9 cellular contexts compared by ENCODE assay signal in genomic region chr3:84547971-84548970, GRCh38.
DNase-seq lines count a peak whose midpoint lies in the region; ATAC-seq and TF ChIP-seq lines count a peak whose summit lies in the region.
"Had no signal": no experiment of that assay in that cellular context is flagged by ENCODE, and none has a peak within 500 bp of the region (broad histone marks: within the 10 kb centered on the region; RNA-seq: fewer than 3 reads in every experiment).

No MANE protein-coding gene starts in this region.

- H3K9me3 ChIP-seq in Panc1 (ENCODE audit: control insufficient read depth, insufficient read depth, low read depth, low read length): no peaks in the 10 kb centered on the region
- H3K9me3 ChIP-seq: SJSA1 had no signal

- no peaks in the 10 kb centered on the region for H3K36me3 ChIP-seq in Panc1 (ENCODE audit: control insufficient read depth, insufficient read depth, low read length)
- H3K36me3 ChIP-seq: SJSA1 had no signal

- no peak overlapping the region for H3K27ac Mint-ChIP-seq in immature natural killer cell

- no peaks in the 10 kb centered on the region for H3K36me3 Mint-ChIP-seq in immature natural killer cell

- peak; percentile 83 for ATAC-seq in GM21381 (IDR thresholded peaks at IDR 0.05; ENCODE audit: unreplicated experiment)
- ATAC-seq in HG03565 (IDR thresholded peaks at IDR 0.05; ENCODE audit: unreplicated experiment): peak; percentile 97
- peak; percentile 92 for ATAC-seq in Panc1

- CTCF ChIA-PET in Panc1 (lab: Charles Lee): interaction anchor here (0.6 kb wide), 1 partner anchor 268 kb away, joined by 5 read pairs; no protein-coding TSS in a partner anchor

- in situ Hi-C loops in Panc1 (cut with HindIII; ENCODE audit: low pct_unique_long_range_greater_than_20kb, low sequenced_read_pairs): no loop called here

- H3K9me3 Mint-ChIP-seq in immature natural killer cell: peaks cover 2 to 37% (median 20%) of the 10 kb centered on the region in 6 donors

- no peaks in the 10 kb centered on the region for H3K4me1 ChIP-seq in Panc1 (ENCODE audit: control insufficient read depth, insufficient read depth, low read length)
- H3K4me1 ChIP-seq: SJSA1 had no signal

- POLR2A ChIA-PET in Panc1 (lab: Charles Lee): no interaction called here

- H3K4me3 ChIP-seq in Panc1 (ENCODE audit: low read depth in 2 of 2, low read length in 2 of 2): peak overlapping the region; percentile 37 to 63
- H3K4me3 ChIP-seq in fibroblast of villous mesenchyme (ENCODE audit: low read depth, low read length): no peak overlapping the region
- H3K4me3 ChIP-seq: SJSA1 had no signal

- peak; percentile 49 for DNase-seq in DMS53 treated with DMSO at 0.1 percent for 48 hours (lab: John Stamatoyannopoulos, UW; ENCODE audit: unreplicated experiment)
- peak; percentile 12 for DNase-seq in Panc1 (ENCODE audit: low read depth, low spot score)
- no peak for DNase-seq in fibroblast of villous mesenchyme (ENCODE audit: low read depth)
- peak; percentile 69 for DNase-seq in pons (ENCODE audit: low spot score)
- DNase-seq in immature natural killer cell: no peak
- DNase-seq in NCI-H187 treated with DMSO at 0.1 percent for 48 hours (lab: John Stamatoyannopoulos, UW): no peak

- BruUV-seq in Panc1 (replicated peaks; lab: Mats Ljungman, UMichigan): no TSS peak

- TF ChIP-seq CTCF in Panc1 (IDR thresholded peaks at IDR 0.05) (peak; percentile 67), fibroblast of villous mesenchyme (IDR thresholded peaks at IDR 0.05; ENCODE audit: insufficient read depth, low read depth, low read length) (peak; percentile 12)

- intact Hi-C loops in Panc1 (cut with micrococcal nuclease; ENCODE audit: unreplicated experiment): loop anchor here (10.0 kb wide), 2 partner anchors 277 to 1027 kb away; no protein-coding TSS in a partner anchor

- H3K27me3 ChIP-seq in Panc1 (ENCODE audit: control insufficient read depth, insufficient read depth, low read length): no peaks in the 10 kb centered on the region
- H3K27me3 ChIP-seq: SJSA1 had no signal

- no peak overlapping the region for H3K4me3 Mint-ChIP-seq in immature natural killer cell

- H3K27me3 Mint-ChIP-seq in immature natural killer cell (ENCODE audit: low read depth in 3 of 3): peaks cover 0 to 2% (median 0%) of the 10 kb centered on the region in 3 donors

- H3K4me1 Mint-ChIP-seq in immature natural killer cell: no peaks in the 10 kb centered on the region

- peak overlapping the region; percentile 29; the same call in 1 of the 2 replicates for H3K27ac ChIP-seq in Panc1 (ENCODE audit: low read length)
- H3K27ac ChIP-seq: SJSA1 had no signal

Comparison
In these comparisons a context has a peak if more than half of its experiments do, and no peak if none do; other contexts are left out.
1. DNase-seq: peak in DMS53 treated with DMSO at 0.1 percent for 48 hours (single experiment), Panc1 (single experiment) and pons (single experiment); none in fibroblast of villous mesenchyme (single experiment), immature natural killer cell (0 of 3) and NCI-H187 treated with DMSO at 0.1 percent for 48 hours (single experiment).
2. Peak in every context shown above with its lines, with median percentiles within 50 percentile points of each other: ATAC-seq.